ENCODE assay signal across 24 cellular contexts in genomic region chr6:14079971-14080370, GRCh38. TPM values are rescaled to one million over a fixed set of nuclear protein-coding genes. Genes with fewer than 3 reads are reported as not detected.
DNase-seq lines count a peak whose midpoint lies in the region; ATAC-seq and TF ChIP-seq lines count a peak whose summit lies in the region.
"Had no signal": no experiment of that assay in that cellular context is flagged by ENCODE, and none has a peak within 500 bp of the region (broad histone marks: within the 10 kb centered on the region; RNA-seq: fewer than 3 reads in every experiment).

No MANE protein-coding gene starts in this region.

- no peak overlapping the region for H3K4me3 Mint-ChIP-seq in activated B cell treated with CpG ODN at 0.5 μM for 24 hours
- H3K4me3 Mint-ChIP-seq in stimulated activated memory B cell treated with anti-CD40 and anti-IgM and Interleukin-4, amounts not matched to agents 10 μg/mL and 1 μg/mL and 100 μg/mL, for 72 hours, result no peak overlapping the region
- no peak overlapping the region for H3K4me3 Mint-ChIP-seq in GM23338
- H3K4me3 Mint-ChIP-seq: CD4-positive, alpha-beta T cell; IgD-negative memory B cell had no signal

- H3K27me3 ChIP-seq in foreskin keratinocyte, result no peaks in the 10 kb centered on the region
- no peaks in the 10 kb centered on the region for H3K27me3 ChIP-seq in GM23338 (ENCODE audit: insufficient read depth)
- H3K27me3 ChIP-seq: BLaER1 had no signal

- 0 out of 2 replicates have a peak, but pooled peaks cover 3% of the 10 kb centered on the region for H4K20me1 ChIP-seq in GM23338 (replicated peaks; ENCODE audit: insufficient read depth)
- H4K20me1 ChIP-seq: BLaER1 had no signal

- DNase-seq in M059J (ENCODE audit: low read depth) (peak; percentile 30), activated B cell treated with CpG ODN at 0.5 μM for 24 hours (no peak), foreskin keratinocyte (no peak), GM23338 (ENCODE audit: low spot score) (no peak), NCI-H446 treated with DMSO at 0.1 percent for 48 hours (lab: John Stamatoyannopoulos, UW) (no peak)
- DNase-seq: CD4-positive, alpha-beta T cell; COR-L47; DMS79; MV-4-11; NCI-H1105 treated with DMSO at 0.1 percent for 48 hours; NCI-H1694 treated with DMSO at 0.1 percent for 48 hours; NCI-H2081 treated with DMSO at 0.1 percent for 48 hours; NCI-H2171 treated with DMSO at 0.1 percent for 48 hours; NCI-H526 treated with DMSO at 0.1 percent for 48 hours; PC-9; SHP77 treated with DMSO at 0.1 percent for 48 hours; SK-N-SH had no signal

- H3F3A ChIP-seq in GM23338 (replicated peaks; ENCODE audit: low read depth), result no peaks in the 10 kb centered on the region

- no peaks in the 10 kb centered on the region for H3K79me2 ChIP-seq in GM23338 (replicated peaks; ENCODE audit: insufficient read depth)

- ATAC-seq in activated B cell treated with CpG ODN at 0.5 μM for 24 hours (ENCODE audit: low read depth) (no peak), foreskin keratinocyte (no peak), GM23338 (no peak), HG02973 (IDR thresholded peaks at IDR 0.05; ENCODE audit: unreplicated experiment) (no peak)
- ATAC-seq in stimulated activated memory B cell treated with anti-CD40 and anti-IgM and Interleukin-4, amounts not matched to agents 10 μg/mL and 1 μg/mL and 100 μg/mL, for 72 hours, result no peak
- ATAC-seq: A549 had no signal

- H3K36me3 Mint-ChIP-seq in activated B cell treated with CpG ODN at 0.5 μM for 24 hours (ENCODE audit: low read depth) (no peaks in the 10 kb centered on the region), GM23338 (ENCODE audit: low read depth) (no peaks in the 10 kb centered on the region)
- H3K36me3 Mint-ChIP-seq in stimulated activated memory B cell treated with anti-CD40 and anti-IgM and Interleukin-4, amounts not matched to agents 10 μg/mL and 1 μg/mL and 100 μg/mL, for 72 hours, result no peaks in the 10 kb centered on the region
- H3K36me3 Mint-ChIP-seq: IgD-negative memory B cell had no signal

- POLR2A ChIA-PET in activated B cell treated with CpG ODN at 0.5 μM for 24 hours (lab: Charles Lee), result interaction anchor here (0.7 to 16.4 kb wide), 7 partner anchors 13 to 1165 kb away, joined by 3 to 349 read pairs (median 11); partner anchors contain the start of gene CD83

- CTCF ChIA-PET in activated B cell treated with CpG ODN at 0.5 μM for 24 hours (lab: Charles Lee), result interaction anchor here (0.6 to 1.8 kb wide), 3 partner anchors 13 to 46 kb away, joined by 3 to 8 read pairs (median 3); no protein-coding TSS in a partner anchor

- no peak overlapping the region for H2AFZ ChIP-seq in GM23338
- H2AFZ ChIP-seq: GM23248, PC-9 had no signal

- TF ChIP-seq CTCF in activated B cell treated with CpG ODN at 0.5 μM for 24 hours (IDR thresholded peaks at IDR 0.05) (no peak), foreskin keratinocyte (conservative IDR thresholded peaks at IDR 0.05) (no peak), GM23338 (conservative IDR thresholded peaks at IDR 0.05; ENCODE audit: low read depth in 2 of 2) (no peak)

- H3K27me3 Mint-ChIP-seq in activated B cell treated with CpG ODN at 0.5 μM for 24 hours, result no peaks in the 10 kb centered on the region
- no peaks in the 10 kb centered on the region for H3K27me3 Mint-ChIP-seq in stimulated activated memory B cell treated with anti-CD40 and anti-IgM and Interleukin-4, amounts not matched to agents 10 μg/mL and 1 μg/mL and 100 μg/mL, for 72 hours
- no peaks in the 10 kb centered on the region for H3K27me3 Mint-ChIP-seq in GM23338 (ENCODE audit: insufficient read depth, low read depth, poor library complexity)
- H3K27me3 Mint-ChIP-seq: CD4-positive, alpha-beta T cell had no signal

- H3K9me2 ChIP-seq in GM23338 (ENCODE audit: insufficient read depth), result peaks cover 4% of the 10 kb centered on the region; the same call in 1 of the 2 replicates
- H3K9me2 ChIP-seq: SK-N-SH had no signal

- peaks cover 69% of the 10 kb centered on the region for H3K4me1 Mint-ChIP-seq in activated B cell treated with CpG ODN at 0.5 μM for 24 hours
- H3K4me1 Mint-ChIP-seq in stimulated activated memory B cell treated with anti-CD40 and anti-IgM and Interleukin-4, amounts not matched to agents 10 μg/mL and 1 μg/mL and 100 μg/mL, for 72 hours, result peaks cover 47% of the 10 kb centered on the region
- H3K4me1 Mint-ChIP-seq in GM23338, result peaks cover 15% of the 10 kb centered on the region

- H3K4me2 ChIP-seq in GM23338, result no peak overlapping the region
- H3K4me2 ChIP-seq: A549, BLaER1, PC-9, SK-N-SH had no signal

- H3K4me1 ChIP-seq in foreskin keratinocyte (peaks cover 14% of the 10 kb centered on the region), GM23338 (ENCODE audit: insufficient read depth) (peaks cover 9% of the 10 kb centered on the region; the same call in 1 of the 2 replicates)
- H3K4me1 ChIP-seq: A549 had no signal

- intact Hi-C loops in activated B cell treated with CpG ODN at 0.5 μM for 24 hours (cut with micrococcal nuclease), result loop anchor here (5.0 kb wide), 1 partner anchor 268 kb away; the partner anchor contains the start of gene MCUR1

- H3K9me3 Mint-ChIP-seq in activated B cell treated with CpG ODN at 0.5 μM for 24 hours (no peaks in the 10 kb centered on the region), GM23338 (no peaks in the 10 kb centered on the region)
- no peaks in the 10 kb centered on the region for H3K9me3 Mint-ChIP-seq in stimulated activated memory B cell treated with anti-CD40 and anti-IgM and Interleukin-4, amounts not matched to agents 10 μg/mL and 1 μg/mL and 100 μg/mL, for 72 hours
- H3K9me3 Mint-ChIP-seq: CD4-positive, alpha-beta T cell had no signal

- H3K27ac ChIP-seq in foreskin keratinocyte, result peak overlapping the region; percentile 15
- H3K27ac ChIP-seq in GM23338 (ENCODE audit: low read depth), result no peak overlapping the region
- H3K27ac ChIP-seq: A549, BLaER1, GM23248, PC-9, RWPE1 had no signal

- H3K4me3 ChIP-seq in GM23338, result no peak overlapping the region
- H3K4me3 ChIP-seq: A549, BLaER1, GM23248, PC-9 had no signal

- no peaks in the 10 kb centered on the region for H3K36me3 ChIP-seq in GM23338 (ENCODE audit: insufficient read depth)
- H3K36me3 ChIP-seq: BLaER1 had no signal

- H3K27ac Mint-ChIP-seq in activated B cell treated with CpG ODN at 0.5 μM for 24 hours (peak overlapping the region; percentile 32), GM23338 (no peak overlapping the region)
- H3K27ac Mint-ChIP-seq in stimulated activated memory B cell treated with anti-CD40 and anti-IgM and Interleukin-4, amounts not matched to agents 10 μg/mL and 1 μg/mL and 100 μg/mL, for 72 hours, result peak overlapping the region; percentile 54
- H3K27ac Mint-ChIP-seq: CD4-positive, alpha-beta T cell had no signal

TF ChIP-seq in GM23338, 12 proteins besides CTCF, POLR2A, EP300 and RAD21 (continues in another document):
- TF ChIP-seq STAT1 (IDR thresholded peaks at IDR 0.05; ENCODE audit: unreplicated experiment), result no peak
- no peak for TF ChIP-seq NANOG (IDR thresholded peaks at IDR 0.05; ENCODE audit: borderline replicate concordance)
- TF ChIP-seq EZH2phosphoT487 (IDR thresholded peaks at IDR 0.05; ENCODE audit: unreplicated experiment), result no peak
- TF ChIP-seq POLR2AphosphoS5 (IDR thresholded peaks at IDR 0.05; ENCODE audit: low read depth), result no peak

RNA-seq across cellular contexts. Expression of gene CD83, which starts 37.6 kb away (rescaled TPM):
- 6.8 and 8.9 TPM in 2 replicates for total RNA-seq in M059J (2014; rRNA removed; shearing (Covaris generic))
- total RNA-seq in activated B cell treated with CpG ODN at 0.5 μM for 24 hours (483 and 492 TPM in 2 replicates), foreskin keratinocyte (8.0 and 8.9 TPM in 2 replicates)
- polyA plus RNA-seq in foreskin keratinocyte (6.5 and 7.4 TPM in 2 replicates), GM23338 (2016; fragmentation: Nextera tagmentation; extraction: Ambion mirVana) (6.0 and 8.1 TPM in 2 replicates)
- total RNA-seq in GM23338 (2014; rRNA removed; shearing (Covaris generic)), result 10.9 and 13.2 TPM in 2 replicates

Comparison
In these comparisons a context has a peak if more than half of its experiments do, and no peak if none do; other contexts are left out.
1. RNA of gene CD83, which starts 37.6 kb away (total RNA-seq): 483 to 492 TPM in activated B cell treated with CpG ODN at 0.5 μM for 24 hours; 10.9 to 13.2 TPM in GM23338, 8.0 to 8.9 TPM in foreskin keratinocyte and 6.8 to 8.9 TPM in M059J; every median in the first group is over 10 times any median in the second.